Comparison of ENCODE assay signal across 1 cellular context in genomic region chr6:28212510-28213212, GRCh38.
TF ChIP-seq lines count a peak whose summit lies in the region.

No MANE protein-coding gene starts in this region.

TF ChIP-seq in HepG2, 621 proteins besides CTCF, POLR2A, EP300 and RAD21 (continued from another document and continues in another):
- TF ChIP-seq POLR2AphosphoS2 (IDR thresholded peaks at IDR 0.05; ENCODE audit: low read depth, low read length) (no peak), XBP1 (CRISPR knock-in tag; IDR thresholded peaks at IDR 0.05) (no peak), JUNB (CRISPR knock-in tag; IDR thresholded peaks at IDR 0.05; ENCODE audit: borderline replicate concordance) (no peak), BRCA1 (CRISPR knock-in tag; IDR thresholded peaks at IDR 0.05) (0 out of 2 replicates have a peak, but pooled peaks have one; percentile 73), ZNF577 (CRISPR knock-in tag; IDR thresholded peaks at IDR 0.05; ENCODE audit: borderline replicate concordance, low read depth) (no peak), FOXP1 (IDR thresholded peaks at IDR 0.05) (no peak), FOXP1 (CRISPR knock-in tag; IDR thresholded peaks at IDR 0.05) (0 out of 2 replicates have a peak, but pooled peaks have one; percentile 8), AGO1 (IDR thresholded peaks at IDR 0.05; ENCODE audit: low read depth, low read length, poor library complexity, severe bottlenecking) (no peak), KLF11 (CRISPR knock-in tag; IDR thresholded peaks at IDR 0.05) (no peak), ZNF382 (CRISPR knock-in tag; IDR thresholded peaks at IDR 0.05; ENCODE audit: borderline replicate concordance) (no peak), SAFB2 (CRISPR knock-in tag; IDR thresholded peaks at IDR 0.05; ENCODE audit: borderline replicate concordance, low read depth) (no peak), ZNF609 (CRISPR knock-in tag; IDR thresholded peaks at IDR 0.05; ENCODE audit: borderline replicate concordance) (0 out of 2 replicates have a peak, but pooled peaks have one; percentile 25), ZNF720 (CRISPR knock-in tag; IDR thresholded peaks at IDR 0.05) (no peak), ARID4A (CRISPR knock-in tag; IDR thresholded peaks at IDR 0.05; ENCODE audit: borderline replicate concordance) (peak; percentile 59; the same call in 1 of the 2 replicates), ZBTB46 (CRISPR knock-in tag; IDR thresholded peaks at IDR 0.05; ENCODE audit: borderline replicate concordance) (no peak), ZNF558 (CRISPR knock-in tag; IDR thresholded peaks at IDR 0.05; ENCODE audit: borderline replicate concordance) (no peak), ZZZ3 (CRISPR knock-in tag; IDR thresholded peaks at IDR 0.05; ENCODE audit: borderline replicate concordance) (no peak), NFYB (CRISPR knock-in tag; IDR thresholded peaks at IDR 0.05) (peak; percentile 32; the same call in 1 of the 2 replicates), KLF15 (CRISPR knock-in tag; IDR thresholded peaks at IDR 0.05; ENCODE audit: borderline replicate concordance) (no peak), AFF4 (CRISPR knock-in tag; IDR thresholded peaks at IDR 0.05) (no peak), RARA (CRISPR knock-in tag; IDR thresholded peaks at IDR 0.05) (no peak), ZNF761 (CRISPR knock-in tag; conservative IDR thresholded peaks at IDR 0.05) (no peak), SRY (CRISPR knock-in tag; IDR thresholded peaks at IDR 0.05) (no peak), ZNF17 (CRISPR knock-in tag; IDR thresholded peaks at IDR 0.05) (no peak), KDM4B (CRISPR knock-in tag; IDR thresholded peaks at IDR 0.05) (no peak), ZNF556 (CRISPR knock-in tag; IDR thresholded peaks at IDR 0.05; ENCODE audit: borderline replicate concordance) (peak; percentile 66; the same call in 1 of the 2 replicates), HIC2 (CRISPR knock-in tag; IDR thresholded peaks at IDR 0.05; ENCODE audit: low read depth) (no peak; the same call in 1 of the 2 replicates), PBX2 (CRISPR knock-in tag; IDR thresholded peaks at IDR 0.05) (no peak), ZFP90 (CRISPR knock-in tag; IDR thresholded peaks at IDR 0.05; ENCODE audit: borderline replicate concordance) (peak; percentile 46; the same call in 1 of the 2 replicates), KLF12 (CRISPR knock-in tag; IDR thresholded peaks at IDR 0.05; ENCODE audit: borderline replicate concordance) (no peak), ERF (CRISPR knock-in tag; IDR thresholded peaks at IDR 0.05) (peak; percentile 63; the same call in 1 of the 2 replicates), ZNF331 (CRISPR knock-in tag; IDR thresholded peaks at IDR 0.05) (peak; percentile 86), HNRNPL (IDR thresholded peaks at IDR 0.05; ENCODE audit: low read depth, low read length) (no peak), MXI1 (IDR thresholded peaks at IDR 0.05; ENCODE audit: borderline replicate concordance, low read depth, low read length) (peak; percentile 58; the same call in 1 of the 3 replicates), MEIS1 (CRISPR knock-in tag; IDR thresholded peaks at IDR 0.05; ENCODE audit: borderline replicate concordance) (peak; percentile 54; the same call in 1 of the 2 replicates), ZNF83 (CRISPR knock-in tag; IDR thresholded peaks at IDR 0.05; ENCODE audit: borderline replicate concordance) (no peak), SYNCRIP (IDR thresholded peaks at IDR 0.05; ENCODE audit: insufficient read depth, low read depth, low read length) (no peak), ARHGAP35 (CRISPR knock-in tag; IDR thresholded peaks at IDR 0.05; ENCODE audit: borderline replicate concordance) (no peak), E2F1 (CRISPR knock-in tag; IDR thresholded peaks at IDR 0.05) (no peak; the same call in 1 of the 2 replicates), MYC (CRISPR knock-in tag; IDR thresholded peaks at IDR 0.05; ENCODE audit: borderline replicate concordance) (peak; percentile 62), HNRNPUL1 (IDR thresholded peaks at IDR 0.05; ENCODE audit: low read depth, low read length) (no peak), ZNF7 (CRISPR knock-in tag; IDR thresholded peaks at IDR 0.05) (0 out of 2 replicates have a peak, but pooled peaks have one; percentile 44), ELF1 (CRISPR knock-in tag; IDR thresholded peaks at IDR 0.05) (no peak; the same call in 1 of the 2 replicates), KDM3A (CRISPR knock-in tag; IDR thresholded peaks at IDR 0.05; ENCODE audit: low read depth) (0 out of 2 replicates have a peak, but pooled peaks have one; percentile 39), SPEN (CRISPR knock-in tag; IDR thresholded peaks at IDR 0.05; ENCODE audit: low read depth) (peak; percentile 71), ZNF451 (CRISPR knock-in tag; IDR thresholded peaks at IDR 0.05) (no peak), PCBP1 (IDR thresholded peaks at IDR 0.05; ENCODE audit: borderline replicate concordance, low read depth, low read length) (no peak), ADNP (CRISPR knock-in tag; IDR thresholded peaks at IDR 0.05) (0 out of 2 replicates have a peak, but pooled peaks have one; percentile 27), MZF1 (CRISPR knock-in tag; IDR thresholded peaks at IDR 0.05; ENCODE audit: borderline replicate concordance) (no peak)
